ENCODE assay signal across 8 cellular contexts in the genomic region with DNA sequence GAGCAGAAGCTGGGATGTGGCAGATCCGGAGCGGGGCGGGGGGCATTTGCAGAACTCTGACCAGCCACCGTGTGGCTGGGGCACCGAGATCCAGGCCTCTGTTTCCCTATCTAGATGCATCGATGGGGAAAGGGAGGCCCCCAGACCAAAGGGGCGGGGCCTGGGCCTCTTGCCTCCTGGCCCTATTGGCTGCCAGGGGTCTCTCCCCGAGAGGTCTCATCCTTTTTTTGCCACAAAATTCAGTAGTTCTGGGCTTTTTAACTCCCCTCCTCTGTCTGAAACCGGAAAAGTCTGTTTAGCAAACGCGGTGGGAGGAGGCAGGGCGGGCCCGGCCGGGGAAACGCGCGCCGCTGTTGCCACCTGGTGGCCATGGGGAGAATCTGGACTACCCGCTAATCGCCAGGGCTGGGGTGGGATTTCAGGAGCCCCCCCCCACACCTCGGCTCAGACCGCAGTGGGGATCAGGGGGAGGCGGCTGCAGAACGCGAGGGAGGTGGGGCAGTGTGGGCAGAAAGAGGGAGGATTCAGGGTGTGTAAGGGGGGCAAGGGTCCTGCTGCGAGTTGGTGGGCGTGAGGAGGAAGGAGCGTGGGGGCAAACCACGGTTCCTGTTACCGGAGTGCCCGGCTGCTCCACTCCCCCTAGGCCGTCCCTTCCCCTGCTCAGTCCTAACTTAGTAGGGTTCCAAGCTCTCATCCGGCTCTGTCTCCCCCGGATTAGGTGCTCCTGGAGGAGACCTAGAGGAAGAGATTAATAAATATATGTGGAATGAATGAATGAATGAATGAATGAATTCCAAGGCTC. TPM values are rescaled to one million over a fixed set of nuclear protein-coding genes. Genes with fewer than 3 reads are reported as not detected.
DNase-seq lines count a peak whose midpoint lies in the region; TF ChIP-seq lines count a peak whose summit lies in the region.

No MANE protein-coding gene starts in this region.

- H3K9me3 ChIP-seq in ascending aorta (no peaks in the 10 kb centered on the region), hepatocyte (ENCODE audit: low read depth) (no peaks in the 10 kb centered on the region)

- H3K4me3 ChIP-seq in ascending aorta (peak overlapping the region; percentile 10 to 17), hepatocyte (no peak overlapping the region), rectal smooth muscle tissue (ENCODE audit: low read length) (peak overlapping the region; percentile 41), urinary bladder (ENCODE audit: low read depth, low read length) (peak overlapping the region; percentile 12)

- TF ChIP-seq CTCF in ascending aorta (IDR thresholded peaks at IDR 0.05) (peak; percentile 93 to 99 (median 97)), hepatocyte (IDR thresholded peaks at IDR 0.05; ENCODE audit: poor library complexity) (peak; percentile 97)

- H3K4me2 ChIP-seq in hepatocyte = peak overlapping the region; percentile 74

- H3K27me3 ChIP-seq in ascending aorta (no peaks in the 10 kb centered on the region), hepatocyte (no peaks in the 10 kb centered on the region), rectal smooth muscle tissue (ENCODE audit: control insufficient read depth, insufficient read depth, low read length) (no peaks in the 10 kb centered on the region)

- intact Hi-C loops in ascending aorta (cut with DNase I) = loop anchor here (1.0 to 10.0 kb wide), 3 partner anchors 51 to 194 kb away; no protein-coding TSS in a partner anchor

- peak; percentile 49 for DNase-seq in NK-92 treated with Interleukin-12 subunit alpha and Interleukin-12 subunit beta, amount 100 ng/mL, for 24 hours (lab: John Stamatoyannopoulos, UW)
- no peak for DNase-seq in NK-92 (lab: John Stamatoyannopoulos, UW; ENCODE audit: unreplicated experiment)
- DNase-seq in NCI-H1417 (lab: John Stamatoyannopoulos, UW) = peak; percentile 22 to 81 (median 61)
- peak; percentile 58 for DNase-seq in T-helper 22 cell (ENCODE audit: low read depth)
- peak in 1 of 2 donors; percentile 85 for DNase-seq in ascending aorta (ENCODE audit: low spot score in 2 of 2)
- DNase-seq in hepatocyte (ENCODE audit: low spot score) = peak; percentile 89

- no peak overlapping the region for H3K9ac ChIP-seq in rectal smooth muscle tissue (ENCODE audit: low read length)

- peak overlapping the region; percentile 73 to 90 for H3K27ac ChIP-seq in ascending aorta
- H3K27ac ChIP-seq in hepatocyte = peak overlapping the region; percentile 26
- peak overlapping the region; percentile 68 for H3K27ac ChIP-seq in rectal smooth muscle tissue (ENCODE audit: low read depth, low read length)
- H3K27ac ChIP-seq in urinary bladder (ENCODE audit: low read depth) = peak overlapping the region; percentile 78

- no peaks in the 10 kb centered on the region for H3K79me2 ChIP-seq in hepatocyte

- H2AFZ ChIP-seq in hepatocyte = peak overlapping the region; percentile 66

- H3K4me1 ChIP-seq in ascending aorta (peaks cover 0 to 14% of the 10 kb centered on the region in 2 donors), hepatocyte (ENCODE audit: insufficient read depth) (no peaks in the 10 kb centered on the region), rectal smooth muscle tissue (ENCODE audit: control insufficient read depth, insufficient read depth, low read length) (peaks cover 2% of the 10 kb centered on the region), urinary bladder (ENCODE audit: insufficient read depth) (no peaks in the 10 kb centered on the region)

- H3K36me3 ChIP-seq in ascending aorta = no peaks in the 10 kb centered on the region
- H3K36me3 ChIP-seq in hepatocyte (replicated peaks; ENCODE audit: insufficient read depth, low read depth) = no peaks in the 10 kb centered on the region
- no peaks in the 10 kb centered on the region for H3K36me3 ChIP-seq in rectal smooth muscle tissue (ENCODE audit: control insufficient read depth, insufficient read depth, low read length)
- H3K36me3 ChIP-seq in urinary bladder (ENCODE audit: insufficient read depth) = no peaks in the 10 kb centered on the region

- no peaks in the 10 kb centered on the region for H3K9me2 ChIP-seq in hepatocyte (replicated peaks; ENCODE audit: insufficient read depth)

- H4K20me1 ChIP-seq in hepatocyte (ENCODE audit: insufficient read depth, poor library complexity, severe bottlenecking) = no peaks in the 10 kb centered on the region

- 9% methylated on average over 30 of the region's 34 CpGs for WGBS in hepatocyte (ENCODE audit: low lambda C conversion rate, missing lambda C conversion rate)
- WGBS in urinary bladder = 2% methylated on average over 34 of the region's 34 CpGs

RNA-seq across cellular contexts. Expression of gene IL12RB1, which starts 28.3 kb away (rescaled TPM):
- total RNA-seq in ascending aorta = 1.5 TPM
- not detected in 2 replicates for total RNA-seq in hepatocyte
- polyA plus RNA-seq in hepatocyte = not detected in 2 replicates
- total RNA-seq in urinary bladder = 0.63 TPM
- polyA plus RNA-seq in urinary bladder = 1.1 TPM

RNA-seq across cellular contexts. Expression of gene MAST3, which starts 39.2 kb away (rescaled TPM):
- 32.8 TPM for total RNA-seq in ascending aorta
- 5.5 and 9.7 TPM in 2 replicates for total RNA-seq in hepatocyte
- polyA plus RNA-seq in hepatocyte = 10.3 and 11.1 TPM in 2 replicates
- 3.5 TPM for total RNA-seq in urinary bladder
- 7.0 TPM for polyA plus RNA-seq in urinary bladder

RNA-seq across cellular contexts. Expression of gene ARRDC2, which starts 50.4 kb away (rescaled TPM):
- total RNA-seq in ascending aorta (443 TPM), hepatocyte (4.5 and 5.5 TPM in 2 replicates), urinary bladder (7.5 TPM)
- polyA plus RNA-seq in hepatocyte (3.9 and 7.4 TPM in 2 replicates), urinary bladder (38.0 TPM)

Comparison
In these comparisons a context has a peak if more than half of its experiments do, and no peak if none do; other contexts are left out.
1. H3K27ac ChIP-seq: peak in every context shown above with its lines; median percentile 82 in ascending aorta; 78 in urinary bladder; 68 in rectal smooth muscle tissue; 26 in hepatocyte.
2. RNA of gene ARRDC2, which starts 50.4 kb away (total RNA-seq): 443 TPM in ascending aorta (single experiment); 7.5 TPM in urinary bladder (single experiment) and 4.5 to 5.5 TPM in hepatocyte; every median in the first group is over 10 times any median in the second.